In genomic region chr5:139969318-139969717, GRCh38 we compare ENCODE assay signal across 9 cellular contexts.
A peak's percentile ranks its signal among the peaks of the same experiment; 100 is the strongest.
DNase-seq lines count a peak whose midpoint lies in the region; ATAC-seq, FAIRE-seq and TF ChIP-seq lines count a peak whose summit lies in the region.
"Had no signal": no experiment of that assay in that cellular context is flagged by ENCODE, and none has a peak within 500 bp of the region (broad histone marks: within the 10 kb centered on the region; RNA-seq: fewer than 3 reads in every experiment).

No MANE protein-coding gene starts in this region.

- TF ChIP-seq CTCF in left ventricle myocardium inferior (IDR thresholded peaks at IDR 0.05; ENCODE audit: borderline replicate concordance) (no peak), GM12878 (IDR thresholded peaks at IDR 0.05 in 2 of 3, conservative IDR thresholded peaks at IDR 0.05 in 1 of 3; ENCODE audit: control insufficient read depth in 2 of 3, extremely low read depth in 1 of 3, insufficient read depth in 1 of 3, low read depth in 3 of 3, low read length in 3 of 3) (no peak), pancreas (IDR thresholded peaks at IDR 0.05) (no peak), upper lobe of right lung (IDR thresholded peaks at IDR 0.05) (no peak), MM.1S (IDR thresholded peaks at IDR 0.05; ENCODE audit: low read length) (no peak)

- peaks cover 17% of the 10 kb centered on the region for H3K27me3 Mint-ChIP-seq in activated CD4-positive, alpha-beta T cell treated with anti-CD3 and anti-CD28 coated beads for 36 hours

- no peak for TF ChIP-seq EP300 in GM12878 (IDR thresholded peaks at IDR 0.05; ENCODE audit: borderline replicate concordance in 1 of 2, control insufficient read depth in 1 of 2, low read depth in 2 of 2, low read length in 2 of 2)

- TF ChIP-seq POLR2A in GM12878 (IDR thresholded peaks at IDR 0.05; ENCODE audit: low read depth, low read length) = no peak

- no peak overlapping the region for H3K4me3 Mint-ChIP-seq in activated CD4-positive, alpha-beta T cell treated with anti-CD3 and anti-CD28 coated beads for 36 hours

- no TSS peak for BruUV-seq in GM12878 (replicated peaks; lab: Mats Ljungman, UMichigan)

- DNase-seq in left ventricle myocardium inferior (no peak), cardiac septum (ENCODE audit: low spot score) (no peak), GM12878 (ENCODE audit: low read depth, low spot score) (no peak), pancreas (no peak), upper lobe of right lung (no peak), MM.1S (no peak), NCI-H510A (lab: John Stamatoyannopoulos, UW) (no peak)
- DNase-seq in activated CD4-positive, alpha-beta T cell treated with anti-CD3 and anti-CD28 coated beads for 36 hours = no peak

- CTCF ChIA-PET in GM12878 (lab: Yijun Ruan, JAX) = interaction anchor here (0.6 to 11.0 kb wide), 87 partner anchors 8 to 378 kb away, joined by 3 to 298 read pairs (median 6); partner anchors contain the start of gene NRG2
- CTCF ChIA-PET in activated CD4-positive, alpha-beta T cell treated with anti-CD3 and anti-CD28 coated beads for 36 hours (lab: Charles Lee) = interaction anchor here (0.5 to 10.0 kb wide), 80 partner anchors 8 to 309 kb away, joined by 3 to 186 read pairs (median 5); partner anchors contain the start of gene PSD2

- H3K27ac ChIP-seq in left ventricle myocardium inferior (replicated peaks) = peak overlapping the region; percentile 24
- no peak overlapping the region for H3K27ac ChIP-seq in GM12878 (ENCODE audit: control insufficient read depth, insufficient read depth)
- no peak overlapping the region for H3K27ac ChIP-seq in pancreas
- peak overlapping the region; percentile 7 for H3K27ac ChIP-seq in upper lobe of right lung
- no peak overlapping the region for H3K27ac ChIP-seq in MM.1S (ENCODE audit: low read length)

- H3K4me2 ChIP-seq in GM12878 (ENCODE audit: control insufficient read depth, insufficient read depth) (no peak overlapping the region), MM.1S (ENCODE audit: low read depth, low read length) (no peak overlapping the region)
- H3K4me2 ChIP-seq: SK-N-SH had no signal

- TF ChIP-seq RAD21 in GM12878 (IDR thresholded peaks at IDR 0.05; ENCODE audit: insufficient read depth, low read depth, low read length) = no peak

- H3K9me2 ChIP-seq in MM.1S (replicated peaks; ENCODE audit: insufficient read depth, low read length) = no peaks in the 10 kb centered on the region
- H3K9me2 ChIP-seq: SK-N-SH had no signal

- H3K36me3 ChIP-seq in left ventricle myocardium inferior (no peaks in the 10 kb centered on the region), GM12878 (ENCODE audit: control insufficient read depth in 2 of 2, insufficient read depth in 2 of 2, low read length in 1 of 2) (no peaks in the 10 kb centered on the region), pancreas (no peaks in the 10 kb centered on the region), upper lobe of right lung (no peaks in the 10 kb centered on the region), MM.1S (replicated peaks; ENCODE audit: insufficient read depth, low read length) (no peaks in the 10 kb centered on the region)

- H3K9ac ChIP-seq in GM12878 (ENCODE audit: control insufficient read depth, insufficient read depth, low read length) (no peak overlapping the region), MM.1S (ENCODE audit: low read length) (no peak overlapping the region)
- H3K9ac ChIP-seq: SK-N-SH had no signal

- H3F3A ChIP-seq in MM.1S (ENCODE audit: insufficient read depth, low read length) = no peaks in the 10 kb centered on the region

- intact Hi-C loops in left ventricle myocardium inferior (cut with micrococcal nuclease) (loop anchor here (2.0 kb wide), 1 partner anchor 183 kb away; no protein-coding TSS in a partner anchor), cardiac septum (cut with DNase I) (loop anchor here (5.0 kb wide), 2 partner anchors 87 to 107 kb away; no protein-coding TSS in a partner anchor), GM12878 (cut with micrococcal nuclease; ENCODE audit: unreplicated experiment) (loop anchor here (2.0 to 10.0 kb wide), 5 partner anchors 67 to 335 kb away; partner anchors contain the start of gene NRG2), pancreas (cut with DNase I) (loop anchor here in 2 of 3 donors (5.0 to 10.0 kb wide), 3 partner anchors 177 to 185 kb away; no protein-coding TSS in a partner anchor), upper lobe of right lung (cut with DNase I) (loop anchor here (2.0 kb wide), 1 partner anchor 181 kb away; no protein-coding TSS in a partner anchor)
- intact Hi-C loops in activated CD4-positive, alpha-beta T cell treated with anti-CD3 and anti-CD28 coated beads for 36 hours (cut with DNase I, micrococcal nuclease) = loop anchor here in 1 of 2 experiments (10.0 kb wide), 1 partner anchor 125 kb away; no protein-coding TSS in a partner anchor

- no peaks in the 10 kb centered on the region for H3K36me3 Mint-ChIP-seq in activated CD4-positive, alpha-beta T cell treated with anti-CD3 and anti-CD28 coated beads for 36 hours (ENCODE audit: low read depth)

- 67% methylated on average over 2 of the region's 2 CpGs for WGBS in GM12878 (ENCODE audit: insufficient coverage, insufficient replicate concordance, low lambda C conversion rate, missing lambda C conversion rate)
- 28 to 41% methylated on average over 2 of the region's 2 CpGs for WGBS in pancreas, 2 donors

- no peaks in the 10 kb centered on the region for H3K4me1 Mint-ChIP-seq in activated CD4-positive, alpha-beta T cell treated with anti-CD3 and anti-CD28 coated beads for 36 hours

- H3K27ac Mint-ChIP-seq in activated CD4-positive, alpha-beta T cell treated with anti-CD3 and anti-CD28 coated beads for 36 hours = no peak overlapping the region

- H3K9me3 ChIP-seq in left ventricle myocardium inferior (replicated peaks) (no peaks in the 10 kb centered on the region), GM12878 (replicated peaks; ENCODE audit: control insufficient read depth, insufficient read depth, low read length) (no peaks in the 10 kb centered on the region), pancreas (no peaks in the 10 kb centered on the region), upper lobe of right lung (no peaks in the 10 kb centered on the region), MM.1S (replicated peaks; ENCODE audit: insufficient read depth, low read length) (no peaks in the 10 kb centered on the region)
- H3K9me3 ChIP-seq: SK-N-SH had no signal

- H4K20me1 ChIP-seq in GM12878 (ENCODE audit: control insufficient read depth, insufficient read depth) = no peaks in the 10 kb centered on the region; the same call in 1 of the 2 replicates
- no peaks in the 10 kb centered on the region for H4K20me1 ChIP-seq in MM.1S (ENCODE audit: insufficient read depth, low read length)

- in situ Hi-C loops in GM12878 (cut with MboI) = loop anchor here (5.0 kb wide), 1 partner anchor 182 kb away; no protein-coding TSS in a partner anchor

- RAD21 ChIA-PET in GM12878 (lab: Charles Lee; ENCODE audit: unreplicated experiment) = interaction anchor here (0.7 to 6.7 kb wide), 57 partner anchors 8 to 336 kb away, joined by 3 to 131 read pairs (median 6); partner anchors contain the start of gene NRG2

- POLR2A ChIA-PET in GM12878 (lab: Charles Lee) = interaction anchor here (0.6 to 1.6 kb wide), 8 partner anchors 10 to 221 kb away, joined by 3 to 5 read pairs (median 3); no protein-coding TSS in a partner anchor
- POLR2A ChIA-PET in activated CD4-positive, alpha-beta T cell treated with anti-CD3 and anti-CD28 coated beads for 36 hours (lab: Charles Lee) = interaction anchor here (0.6 kb wide), 1 partner anchor 194 kb away, joined by 3 read pairs; no protein-coding TSS in a partner anchor

- SMC1A ChIA-PET in GM12878 (lab: Charles Lee; ENCODE audit: uncharacterized antibody, unreplicated experiment) = interaction anchor here (0.6 to 7.9 kb wide), 55 partner anchors 10 to 229 kb away, joined by 3 to 113 read pairs (median 4); partner anchors contain the start of gene NRG2

- no peaks in the 10 kb centered on the region for H3K27me3 ChIP-seq in left ventricle myocardium inferior (ENCODE audit: low read depth)
- no peaks in the 10 kb centered on the region for H3K27me3 ChIP-seq in GM12878 (replicated peaks in 1 of 2; ENCODE audit: control insufficient read depth in 2 of 2, insufficient read depth in 2 of 2, low read length in 1 of 2)
- H3K27me3 ChIP-seq in pancreas = no peaks in the 10 kb centered on the region
- no peaks in the 10 kb centered on the region for H3K27me3 ChIP-seq in upper lobe of right lung
- no peaks in the 10 kb centered on the region for H3K27me3 ChIP-seq in MM.1S (replicated peaks; ENCODE audit: insufficient read depth, low read length)

- H3K4me1 ChIP-seq in left ventricle myocardium inferior = peaks cover 42% of the 10 kb centered on the region
- peaks cover 5% of the 10 kb centered on the region for H3K4me1 ChIP-seq in GM12878 (ENCODE audit: control insufficient read depth, insufficient read depth, low read length)
- peaks cover 0 to 8% (median 3%) of the 10 kb centered on the region in 3 donors for H3K4me1 ChIP-seq in pancreas
- H3K4me1 ChIP-seq in upper lobe of right lung = peaks cover 6% of the 10 kb centered on the region
- H3K4me1 ChIP-seq in MM.1S (ENCODE audit: low read length) = no peaks in the 10 kb centered on the region

- ATAC-seq in GM12878 (peak; percentile 9), pancreas (peak; percentile 9 to 35 (median 18)), upper lobe of right lung (no peak)
- no peak for ATAC-seq in activated CD4-positive, alpha-beta T cell treated with anti-CD3 and anti-CD28 coated beads for 36 hours

- no peaks in the 10 kb centered on the region for H3K9me3 Mint-ChIP-seq in activated CD4-positive, alpha-beta T cell treated with anti-CD3 and anti-CD28 coated beads for 36 hours (ENCODE audit: low read depth)

- no peak for FAIRE-seq in GM12878 (lab: Jason Lieb, UNC)
- no peak for FAIRE-seq in pancreas (lab: Jason Lieb, UNC)

- H3K79me2 ChIP-seq in GM12878 (ENCODE audit: control insufficient read depth, insufficient read depth, low read length) = peaks cover 7% of the 10 kb centered on the region
- H3K79me2 ChIP-seq in MM.1S (ENCODE audit: low read length) = no peaks in the 10 kb centered on the region

- H3K4me3 ChIP-seq in left ventricle myocardium inferior (no peak overlapping the region), GM12878 (no peak overlapping the region), pancreas (no peak overlapping the region), upper lobe of right lung (no peak overlapping the region), MM.1S (ENCODE audit: low read length) (no peak overlapping the region)

- H2AFZ ChIP-seq in GM12878 (ENCODE audit: control insufficient read depth, low read depth, low read length) (no peak overlapping the region), MM.1S (ENCODE audit: low read length) (no peak overlapping the region)

Comparison
In these comparisons a context has a peak if more than half of its experiments do, and no peak if none do; other contexts are left out.
1. H3K27ac ChIP-seq: peak in left ventricle myocardium inferior (single experiment) and upper lobe of right lung (single experiment); none in GM12878 (single experiment), pancreas (0 of 4) and MM.1S (single experiment).
2. ATAC-seq: peak in GM12878 (single experiment) and pancreas (4 of 4); none in upper lobe of right lung (single experiment) and activated CD4-positive, alpha-beta T cell treated with anti-CD3 and anti-CD28 coated beads for 36 hours (single experiment).